In the genomic region with DNA sequence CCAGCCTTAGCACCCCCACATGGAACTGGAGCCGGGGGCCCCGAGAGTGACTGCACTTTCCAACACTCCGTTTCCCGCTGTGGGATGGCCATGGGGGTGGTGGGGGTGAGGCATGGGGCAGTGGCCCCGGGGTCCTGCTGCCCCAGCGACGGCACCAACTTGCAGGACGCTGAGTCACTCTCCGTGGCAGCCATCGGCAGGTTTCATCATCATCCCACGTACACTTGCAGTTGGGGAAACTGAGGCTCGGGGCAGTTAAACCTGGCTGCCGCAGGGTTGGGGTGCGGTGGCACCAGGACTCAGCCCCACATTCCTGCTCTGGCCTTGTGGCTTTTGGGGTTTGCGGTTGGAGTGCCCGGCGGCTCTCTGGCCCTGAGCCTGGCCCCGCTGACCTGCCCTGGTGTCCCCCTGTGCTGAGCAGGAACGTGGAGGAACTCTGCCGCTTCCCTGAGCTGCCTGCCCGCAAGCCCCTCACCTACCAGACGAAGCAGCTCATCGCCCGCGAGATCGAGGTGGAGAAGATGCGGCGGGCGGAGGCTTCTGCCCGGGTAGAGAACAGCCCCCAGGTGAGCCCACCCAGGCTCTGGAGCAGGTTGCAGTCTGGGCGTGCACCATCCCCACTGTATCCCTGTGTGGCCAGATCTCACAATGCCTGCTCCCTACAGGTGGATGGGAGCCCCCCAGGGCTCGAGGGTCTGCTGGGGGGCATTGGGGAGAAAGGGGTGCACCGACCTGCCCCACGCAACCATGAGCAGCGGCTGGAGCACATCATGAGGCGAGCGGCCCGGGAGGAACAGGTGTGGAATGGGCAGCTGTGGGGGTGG, we compare ENCODE assay signal across 3 cellular contexts.
TF ChIP-seq lines count a peak whose summit lies in the region.

No MANE protein-coding gene starts in this region.

TF ChIP-seq in A549, 52 proteins besides CTCF, POLR2A, EP300 and RAD21:
- TF ChIP-seq, protein P1, sequence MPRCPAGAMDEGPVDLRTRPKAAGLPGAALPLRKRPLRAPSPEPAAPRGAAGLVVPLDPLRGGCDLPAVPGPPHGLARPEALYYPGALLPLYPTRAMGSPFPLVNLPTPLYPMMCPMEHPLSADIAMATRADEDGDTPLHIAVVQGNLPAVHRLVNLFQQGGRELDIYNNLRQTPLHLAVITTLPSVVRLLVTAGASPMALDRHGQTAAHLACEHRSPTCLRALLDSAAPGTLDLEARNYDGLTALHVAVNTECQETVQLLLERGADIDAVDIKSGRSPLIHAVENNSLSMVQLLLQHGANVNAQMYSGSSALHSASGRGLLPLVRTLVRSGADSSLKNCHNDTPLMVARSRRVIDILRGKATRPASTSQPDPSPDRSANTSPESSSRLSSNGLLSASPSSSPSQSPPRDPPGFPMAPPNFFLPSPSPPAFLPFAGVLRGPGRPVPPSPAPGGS (IDR thresholded peaks at IDR 0.05) = no peak
- TF ChIP-seq CHD4 (IDR thresholded peaks at IDR 0.05; ENCODE audit: borderline replicate concordance) (no peak), SMC3 (IDR thresholded peaks at IDR 0.05) (no peak), HOXB5 (CRISPR knock-in tag; IDR thresholded peaks at IDR 0.05) (no peak), ZNF302 (CRISPR knock-in tag; IDR thresholded peaks at IDR 0.05) (no peak), BHLHE40 (IDR thresholded peaks at IDR 0.05; ENCODE audit: low read depth, low read length) (no peak), KDM5A (IDR thresholded peaks at IDR 0.05) (no peak), NPAS2 (CRISPR knock-in tag; IDR thresholded peaks at IDR 0.05; ENCODE audit: borderline replicate concordance) (no peak), CBX2 (IDR thresholded peaks at IDR 0.05; ENCODE audit: borderline replicate concordance, low read depth) (no peak), FOSB (CRISPR knock-in tag; IDR thresholded peaks at IDR 0.05) (no peak), FOXS1 (CRISPR knock-in tag; IDR thresholded peaks at IDR 0.05) (no peak), KDM1A (IDR thresholded peaks at IDR 0.05; ENCODE audit: low read depth) (no peak)
- TF ChIP-seq, protein P2, sequence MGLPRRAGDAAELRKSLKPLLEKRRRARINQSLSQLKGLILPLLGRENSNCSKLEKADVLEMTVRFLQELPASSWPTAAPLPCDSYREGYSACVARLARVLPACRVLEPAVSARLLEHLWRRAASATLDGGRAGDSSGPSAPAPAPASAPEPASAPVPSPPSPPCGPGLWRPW (IDR thresholded peaks at IDR 0.05) = no peak
- TF ChIP-seq, protein P3, sequence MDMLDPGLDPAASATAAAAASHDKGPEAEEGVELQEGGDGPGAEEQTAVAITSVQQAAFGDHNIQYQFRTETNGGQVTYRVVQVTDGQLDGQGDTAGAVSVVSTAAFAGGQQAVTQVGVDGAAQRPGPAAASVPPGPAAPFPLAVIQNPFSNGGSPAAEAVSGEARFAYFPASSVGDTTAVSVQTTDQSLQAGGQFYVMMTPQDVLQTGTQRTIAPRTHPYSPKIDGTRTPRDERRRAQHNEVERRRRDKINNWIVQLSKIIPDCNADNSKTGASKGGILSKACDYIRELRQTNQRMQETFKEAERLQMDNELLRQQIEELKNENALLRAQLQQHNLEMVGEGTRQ (IDR thresholded peaks at IDR 0.05) = no peak

TF ChIP-seq in HEK293, 187 proteins besides CTCF, POLR2A, EP300 and RAD21:
- TF ChIP-seq, protein P4, sequence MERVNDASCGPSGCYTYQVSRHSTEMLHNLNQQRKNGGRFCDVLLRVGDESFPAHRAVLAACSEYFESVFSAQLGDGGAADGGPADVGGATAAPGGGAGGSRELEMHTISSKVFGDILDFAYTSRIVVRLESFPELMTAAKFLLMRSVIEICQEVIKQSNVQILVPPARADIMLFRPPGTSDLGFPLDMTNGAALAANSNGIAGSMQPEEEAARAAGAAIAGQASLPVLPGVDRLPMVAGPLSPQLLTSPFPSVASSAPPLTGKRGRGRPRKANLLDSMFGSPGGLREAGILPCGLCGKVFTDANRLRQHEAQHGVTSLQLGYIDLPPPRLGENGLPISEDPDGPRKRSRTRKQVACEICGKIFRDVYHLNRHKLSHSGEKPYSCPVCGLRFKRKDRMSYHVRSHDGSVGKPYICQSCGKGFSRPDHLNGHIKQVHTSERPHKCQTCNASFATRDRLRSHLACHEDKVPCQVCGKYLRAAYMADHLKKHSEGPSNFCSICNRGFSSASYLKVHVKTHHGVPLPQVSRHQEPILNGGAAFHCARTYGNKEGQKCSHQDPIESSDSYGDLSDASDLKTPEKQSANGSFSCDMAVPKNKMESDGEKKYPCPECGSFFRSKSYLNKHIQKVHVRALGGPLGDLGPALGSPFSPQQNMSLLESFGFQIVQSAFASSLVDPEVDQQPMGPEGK (tag by site-specific recombination; IDR thresholded peaks at IDR 0.05) = peak; percentile 40; the same call in 1 of the 2 replicates
- TF ChIP-seq SCRT2 (tag by site-specific recombination; IDR thresholded peaks at IDR 0.05) = peak; percentile 52; the same call in 1 of the 2 replicates
- no peak for TF ChIP-seq ZNF426 (tag by site-specific recombination; IDR thresholded peaks at IDR 0.05)
- TF ChIP-seq, protein P5, sequence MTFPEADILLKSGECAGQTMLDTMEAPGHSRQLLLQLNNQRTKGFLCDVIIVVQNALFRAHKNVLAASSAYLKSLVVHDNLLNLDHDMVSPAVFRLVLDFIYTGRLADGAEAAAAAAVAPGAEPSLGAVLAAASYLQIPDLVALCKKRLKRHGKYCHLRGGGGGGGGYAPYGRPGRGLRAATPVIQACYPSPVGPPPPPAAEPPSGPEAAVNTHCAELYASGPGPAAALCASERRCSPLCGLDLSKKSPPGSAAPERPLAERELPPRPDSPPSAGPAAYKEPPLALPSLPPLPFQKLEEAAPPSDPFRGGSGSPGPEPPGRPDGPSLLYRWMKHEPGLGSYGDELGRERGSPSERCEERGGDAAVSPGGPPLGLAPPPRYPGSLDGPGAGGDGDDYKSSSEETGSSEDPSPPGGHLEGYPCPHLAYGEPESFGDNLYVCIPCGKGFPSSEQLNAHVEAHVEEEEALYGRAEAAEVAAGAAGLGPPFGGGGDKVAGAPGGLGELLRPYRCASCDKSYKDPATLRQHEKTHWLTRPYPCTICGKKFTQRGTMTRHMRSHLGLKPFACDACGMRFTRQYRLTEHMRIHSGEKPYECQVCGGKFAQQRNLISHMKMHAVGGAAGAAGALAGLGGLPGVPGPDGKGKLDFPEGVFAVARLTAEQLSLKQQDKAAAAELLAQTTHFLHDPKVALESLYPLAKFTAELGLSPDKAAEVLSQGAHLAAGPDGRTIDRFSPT (tag by site-specific recombination; IDR thresholded peaks at IDR 0.05) = no peak
- 0 out of 2 replicates have a peak, but pooled peaks have one; percentile 23 for TF ChIP-seq GLIS2 (tag by site-specific recombination; IDR thresholded peaks at IDR 0.05)

TF ChIP-seq in K562, 482 proteins besides CTCF, POLR2A, EP300 and RAD21:
- TF ChIP-seq ZNF316 (IDR thresholded peaks at IDR 0.05) (peak; percentile 15; the same call in 1 of the 2 replicates), POLR2G (IDR thresholded peaks at IDR 0.05; ENCODE audit: low read depth, low read length) (peak; percentile 66), BCOR (IDR thresholded peaks at IDR 0.05) (0 out of 2 replicates have a peak, but pooled peaks have one; percentile 14), ETV6 (IDR thresholded peaks at IDR 0.05; ENCODE audit: borderline replicate concordance in 1 of 2, low read depth in 2 of 2, low read length in 1 of 2) (no peak), ETV6 (CRISPR knock-in tag; IDR thresholded peaks at IDR 0.05; ENCODE audit: borderline replicate concordance) (no peak), RBM22 (IDR thresholded peaks at IDR 0.05; ENCODE audit: low read depth, low read length, poor library complexity, severe bottlenecking) (no peak), NFE2 (IDR thresholded peaks at IDR 0.05; ENCODE audit: low read depth) (peak; percentile 26; the same call in 1 of the 2 replicates)
- TF ChIP-seq, protein P6, sequence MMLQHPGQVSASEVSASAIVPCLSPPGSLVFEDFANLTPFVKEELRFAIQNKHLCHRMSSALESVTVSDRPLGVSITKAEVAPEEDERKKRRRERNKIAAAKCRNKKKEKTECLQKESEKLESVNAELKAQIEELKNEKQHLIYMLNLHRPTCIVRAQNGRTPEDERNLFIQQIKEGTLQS (IDR thresholded peaks at IDR 0.05) = peak; percentile 50
- TF ChIP-seq, protein P6 (CRISPR knock-in tag; conservative IDR thresholded peaks at IDR 0.05) = no peak
- TF ChIP-seq, protein P7, sequence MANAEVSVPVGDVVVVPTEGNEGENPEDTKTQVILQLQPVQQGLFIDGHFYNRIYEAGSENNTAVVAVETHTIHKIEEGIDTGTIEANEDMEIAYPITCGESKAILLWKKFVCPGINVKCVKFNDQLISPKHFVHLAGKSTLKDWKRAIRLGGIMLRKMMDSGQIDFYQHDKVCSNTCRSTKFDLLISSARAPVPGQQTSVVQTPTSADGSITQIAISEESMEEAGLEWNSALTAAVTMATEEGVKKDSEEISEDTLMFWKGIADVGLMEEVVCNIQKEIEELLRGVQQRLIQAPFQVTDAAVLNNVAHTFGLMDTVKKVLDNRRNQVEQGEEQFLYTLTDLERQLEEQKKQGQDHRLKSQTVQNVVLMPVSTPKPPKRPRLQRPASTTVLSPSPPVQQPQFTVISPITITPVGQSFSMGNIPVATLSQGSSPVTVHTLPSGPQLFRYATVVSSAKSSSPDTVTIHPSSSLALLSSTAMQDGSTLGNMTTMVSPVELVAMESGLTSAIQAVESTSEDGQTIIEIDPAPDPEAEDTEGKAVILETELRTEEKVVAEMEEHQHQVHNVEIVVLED (CRISPR knock-in tag; IDR thresholded peaks at IDR 0.05) = no peak
- TF ChIP-seq, protein P8, sequence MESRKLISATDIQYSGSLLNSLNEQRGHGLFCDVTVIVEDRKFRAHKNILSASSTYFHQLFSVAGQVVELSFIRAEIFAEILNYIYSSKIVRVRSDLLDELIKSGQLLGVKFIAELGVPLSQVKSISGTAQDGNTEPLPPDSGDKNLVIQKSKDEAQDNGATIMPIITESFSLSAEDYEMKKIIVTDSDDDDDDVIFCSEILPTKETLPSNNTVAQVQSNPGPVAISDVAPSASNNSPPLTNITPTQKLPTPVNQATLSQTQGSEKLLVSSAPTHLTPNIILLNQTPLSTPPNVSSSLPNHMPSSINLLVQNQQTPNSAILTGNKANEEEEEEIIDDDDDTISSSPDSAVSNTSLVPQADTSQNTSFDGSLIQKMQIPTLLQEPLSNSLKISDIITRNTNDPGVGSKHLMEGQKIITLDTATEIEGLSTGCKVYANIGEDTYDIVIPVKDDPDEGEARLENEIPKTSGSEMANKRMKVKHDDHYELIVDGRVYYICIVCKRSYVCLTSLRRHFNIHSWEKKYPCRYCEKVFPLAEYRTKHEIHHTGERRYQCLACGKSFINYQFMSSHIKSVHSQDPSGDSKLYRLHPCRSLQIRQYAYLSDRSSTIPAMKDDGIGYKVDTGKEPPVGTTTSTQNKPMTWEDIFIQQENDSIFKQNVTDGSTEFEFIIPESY (CRISPR knock-in tag; IDR thresholded peaks at IDR 0.05) = peak; percentile 69; the same call in 1 of the 2 replicates
